In genomic region chr3:129556358-129556695, GRCh38 we compare ENCODE assay signal across 22 cellular contexts. TPM values are rescaled to one million over a fixed set of nuclear protein-coding genes. Genes with fewer than 3 reads are reported as not detected.
"Had no signal": no experiment of that assay in that cellular context is flagged by ENCODE, and none has a peak within 500 bp of the region (broad histone marks: within the 10 kb centered on the region; RNA-seq: fewer than 3 reads in every experiment).

No MANE protein-coding gene starts in this region.

- H3K4me3 Mint-ChIP-seq: effector memory CD8-positive, alpha-beta T cell; neural crest cell; stimulated activated memory B cell treated with anti-CD40 and anti-IgM and Interleukin-4, amounts not matched to agents 10 μg/mL and 1 μg/mL and 100 μg/mL, for 72 hours had no signal

- H3K27me3 Mint-ChIP-seq: effector memory CD8-positive, alpha-beta T cell had no signal

- H3K27ac ChIP-seq: epithelial cell of prostate, ovary, right atrium auricular region, transverse colon had no signal

- H3K36me3 ChIP-seq: ovary, transverse colon had no signal

- H3K4me3 ChIP-seq: esophagus muscularis mucosa, gastroesophageal sphincter, ovary, right atrium auricular region, stomach, thoracic aorta, transverse colon had no signal

- H3K27me3 ChIP-seq: esophagus muscularis mucosa, gastroesophageal sphincter, ovary, right atrium auricular region, stomach, transverse colon had no signal

- H3K36me3 Mint-ChIP-seq: natural killer cell; stimulated activated memory B cell treated with anti-CD40 and anti-IgM and Interleukin-4, amounts not matched to agents 10 μg/mL and 1 μg/mL and 100 μg/mL, for 72 hours had no signal

- H3K9me3 ChIP-seq: esophagus muscularis mucosa, gastroesophageal sphincter, ovary, right atrium auricular region, stomach, thoracic aorta, transverse colon had no signal

- ATAC-seq: effector memory CD8-positive, alpha-beta T cell; gastroesophageal sphincter; left colon; natural killer cell had no signal

- DNase-seq: central memory CD4-positive, alpha-beta T cell; effector memory CD8-positive, alpha-beta T cell; foreskin fibroblast; glutamatergic neuron; immature natural killer cell; left colon; natural killer cell; nucleus accumbens; ovary; stimulated activated CD4-positive, alpha-beta T cell treated with anti-CD3 and anti-CD28 coated beads, Interleukin-4, amount 100 ng/mL, for 24 hours; stomach; substantia nigra; transverse colon had no signal

- H3K27ac Mint-ChIP-seq: natural killer cell; stimulated activated memory B cell treated with anti-CD40 and anti-IgM and Interleukin-4, amounts not matched to agents 10 μg/mL and 1 μg/mL and 100 μg/mL, for 72 hours had no signal

- H3K9me3 Mint-ChIP-seq: effector memory CD8-positive, alpha-beta T cell; immature natural killer cell; natural killer cell; neural crest cell; stimulated activated memory B cell treated with anti-CD40 and anti-IgM and Interleukin-4, amounts not matched to agents 10 μg/mL and 1 μg/mL and 100 μg/mL, for 72 hours had no signal

RNA-seq across cellular contexts. Expression of gene H1-8, which starts 13.4 kb away (rescaled TPM):
- polyA plus RNA-seq: immature natural killer cell, keratinocyte, liver, stomach had no signal

RNA-seq across cellular contexts. Expression of gene RHO, which starts 27.9 kb away (rescaled TPM):
- polyA plus RNA-seq: immature natural killer cell, keratinocyte, liver, ovary, stomach had no signal
